In the genomic region with DNA sequence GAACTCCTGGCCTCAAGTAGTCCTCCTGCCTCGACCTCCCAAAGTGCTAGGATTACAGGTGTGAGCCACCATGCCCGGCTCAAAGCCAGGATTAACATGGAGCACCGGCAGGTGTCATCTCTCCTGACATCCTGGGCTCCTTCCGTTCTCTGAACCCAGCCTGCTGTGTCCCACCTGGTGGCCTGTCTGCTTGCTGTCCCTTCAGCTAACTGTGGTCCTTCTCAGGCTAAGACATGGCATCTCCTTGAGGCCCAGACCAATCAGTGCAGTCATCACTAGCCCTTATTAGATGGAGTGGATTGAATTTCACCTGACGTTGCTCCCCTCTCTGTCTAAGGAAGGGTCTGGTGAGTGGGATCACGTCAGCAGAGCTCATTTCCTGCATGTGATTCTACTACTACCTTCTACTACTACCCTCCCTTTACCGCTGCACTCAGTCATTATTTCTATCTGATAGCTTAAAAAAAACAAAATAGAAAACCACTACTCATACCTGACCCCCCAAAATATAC, we compare ENCODE assay signal across 10 cellular contexts. TPM values are rescaled to one million over a fixed set of nuclear protein-coding genes. Genes with fewer than 3 reads are reported as not detected.
A peak's percentile ranks its signal among the peaks of the same experiment; 100 is the strongest.
DNase-seq lines count a peak whose midpoint lies in the region; TF ChIP-seq lines count a peak whose summit lies in the region.
"Had no signal": no experiment of that assay in that cellular context is flagged by ENCODE, and none has a peak within 500 bp of the region (broad histone marks: within the 10 kb centered on the region; RNA-seq: fewer than 3 reads in every experiment).

No MANE protein-coding gene starts in this region.

- no peak for TF ChIP-seq EP300 in sigmoid colon (IDR thresholded peaks at IDR 0.05)

- TF ChIP-seq POLR2A in Peyer's patch (IDR thresholded peaks at IDR 0.05) (no peak), sigmoid colon (IDR thresholded peaks at IDR 0.05) (no peak)

- WGBS in hepatocyte (ENCODE audit: low lambda C conversion rate, missing lambda C conversion rate), result 73% methylated on average over 7 of the region's 7 CpGs
- WGBS in sigmoid colon, 2 donors, result 23 to 61% methylated on average over 7 of the region's 7 CpGs

- H3K36me3 ChIP-seq in Peyer's patch (no peaks in the 10 kb centered on the region), hepatocyte (replicated peaks; ENCODE audit: insufficient read depth, low read depth) (no peaks in the 10 kb centered on the region), sigmoid colon (no peaks in the 10 kb centered on the region)
- H3K36me3 ChIP-seq: spleen had no signal

- no peaks in the 10 kb centered on the region for H3K79me2 ChIP-seq in hepatocyte

- peak overlapping the region in 3 of 4 donors; percentile 77 to 96 (median 88) for H3K27ac ChIP-seq in Peyer's patch
- H3K27ac ChIP-seq in hepatocyte, result peak overlapping the region; percentile 100
- peak overlapping the region; percentile 8 to 37 (median 16) for H3K27ac ChIP-seq in sigmoid colon
- H3K27ac ChIP-seq: spleen had no signal

- no peak for TF ChIP-seq CTCF in Peyer's patch (IDR thresholded peaks at IDR 0.05)
- TF ChIP-seq CTCF in hepatocyte (IDR thresholded peaks at IDR 0.05; ENCODE audit: poor library complexity), result no peak
- TF ChIP-seq CTCF in sigmoid colon (IDR thresholded peaks at IDR 0.05), result no peak

- H3K9me2 ChIP-seq in hepatocyte (replicated peaks; ENCODE audit: insufficient read depth), result no peaks in the 10 kb centered on the region

- intact Hi-C loops in sigmoid colon (cut with DNase I), result no loop called here

- peaks cover 0 to 8% (median 3%) of the 10 kb centered on the region in 4 donors for H3K9me3 ChIP-seq in Peyer's patch
- H3K9me3 ChIP-seq in hepatocyte (ENCODE audit: low read depth), result no peaks in the 10 kb centered on the region
- H3K9me3 ChIP-seq in sigmoid colon, result peaks cover 0 to 7% (median 4%) of the 10 kb centered on the region in 4 donors

- peak overlapping the region; percentile 46 for H3K4me2 ChIP-seq in hepatocyte

- H3K4me3 ChIP-seq in Peyer's patch, result peak overlapping the region in 1 of 4 donors; percentile 8
- no peak overlapping the region for H3K4me3 ChIP-seq in hepatocyte
- H3K4me3 ChIP-seq in sigmoid colon, result peak overlapping the region in 3 of 4 donors; percentile 29 to 33 (median 33)

- no peak overlapping the region for H2AFZ ChIP-seq in hepatocyte

- DNase-seq in HuH-7 (ENCODE audit: low spot score) (peak; percentile 36), Peyer's patch (no peak), hepatocyte (ENCODE audit: low spot score) (peak; percentile 31), sigmoid colon (no peak), epidermal melanocyte (ENCODE audit: insufficient read length, low spot score) (no peak), NCI-H1417 treated with DMSO at 0.1 percent for 48 hours (lab: John Stamatoyannopoulos, UW) (no peak)
- DNase-seq in stimulated activated CD4-positive, alpha-beta T cell treated with anti-CD3 and anti-CD28 coated beads, Interleukin-4, amount 100 ng/mL, for 1 hour, result no peak
- no peak for DNase-seq in activated naive CD4-positive, alpha-beta T cell (lab: John Stamatoyannopoulos, UW)
- DNase-seq: NCI-H446, spleen had no signal

- peaks cover 0 to 18% (median 1%) of the 10 kb centered on the region in 4 donors for H3K4me1 ChIP-seq in Peyer's patch
- peaks cover 27% of the 10 kb centered on the region for H3K4me1 ChIP-seq in hepatocyte (ENCODE audit: insufficient read depth)
- H3K4me1 ChIP-seq in sigmoid colon, result peaks cover 0 to 13% (median 6%) of the 10 kb centered on the region in 4 donors
- H3K4me1 ChIP-seq: spleen had no signal

- H4K20me1 ChIP-seq in hepatocyte (ENCODE audit: insufficient read depth, poor library complexity, severe bottlenecking), result no peaks in the 10 kb centered on the region

- H3K27me3 ChIP-seq in Peyer's patch (no peaks in the 10 kb centered on the region), hepatocyte (no peaks in the 10 kb centered on the region), sigmoid colon (no peaks in the 10 kb centered on the region)
- H3K27me3 ChIP-seq: spleen had no signal

RNA-seq across cellular contexts. Expression of a gene that starts 28.0 kb away (rescaled TPM):
- total RNA-seq in Peyer's patch (10 to 100 TPM; 26.8 to 47.2 (median 34.0) TPM), hepatocyte (15.4 and 15.6 TPM in 2 replicates), sigmoid colon (10 to 100 TPM in 3 of 4 donors, 1 to 10 TPM in 1; 8.7 to 22.9 (median 12.3) TPM)
- polyA plus RNA-seq in hepatocyte (16.5 and 21.4 TPM in 2 replicates), sigmoid colon (10 to 100 TPM in 2 of 3 donors, 1 to 10 TPM in 1; 9.6 to 13.4 (median 12.9) TPM)

Comparison
In these comparisons a context has a peak if more than half of its experiments do, and no peak if none do; other contexts are left out.
1. DNase-seq: peak in HuH-7 (single experiment) and hepatocyte (single experiment); none in Peyer's patch (0 of 3), sigmoid colon (single experiment), epidermal melanocyte (single experiment), NCI-H1417 treated with DMSO at 0.1 percent for 48 hours (single experiment), stimulated activated CD4-positive, alpha-beta T cell treated with anti-CD3 and anti-CD28 coated beads, Interleukin-4, amount 100 ng/mL, for 1 hour (single experiment) and activated naive CD4-positive, alpha-beta T cell (0 of 4).
2. H3K27ac ChIP-seq: peak in every context shown above with its lines; median percentile 100 in hepatocyte; 88 in Peyer's patch; 16 in sigmoid colon.